In the genomic region with DNA sequence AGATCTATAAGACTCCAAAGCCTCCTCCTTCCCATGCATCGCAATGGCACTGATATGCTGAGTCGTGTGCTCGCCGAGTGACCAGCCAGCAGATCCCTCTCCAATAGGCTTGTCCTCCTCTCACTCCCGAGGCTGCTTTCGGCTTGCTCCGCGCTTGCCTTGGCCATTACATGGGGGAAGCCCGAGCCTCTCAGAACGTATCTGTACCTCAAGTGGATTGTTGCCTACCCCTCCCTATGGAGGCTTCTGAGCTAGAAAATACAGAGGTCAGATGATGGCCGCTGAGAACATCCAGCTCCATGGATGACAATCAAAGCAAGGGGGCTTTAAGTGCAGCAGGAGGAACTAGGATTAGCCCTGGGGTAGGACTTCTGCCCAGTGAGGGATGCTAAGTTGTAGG, we compare ENCODE assay signal across 15 cellular contexts. TPM values are rescaled to one million over a fixed set of nuclear protein-coding genes. Genes with fewer than 3 reads are reported as not detected.
DNase-seq lines count a peak whose midpoint lies in the region; ATAC-seq and TF ChIP-seq lines count a peak whose summit lies in the region.
"Had no signal": no experiment of that assay in that cellular context is flagged by ENCODE, and none has a peak within 500 bp of the region (broad histone marks: within the 10 kb centered on the region; RNA-seq: fewer than 3 reads in every experiment).

No MANE protein-coding gene starts in this region.

- no peaks in the 10 kb centered on the region for H3K4me1 ChIP-seq in HCT116 (ENCODE audit: control insufficient read depth in 1 of 2, insufficient read depth in 2 of 2, low read length in 2 of 2)

- no peaks in the 10 kb centered on the region for H3K36me3 ChIP-seq in HCT116 (ENCODE audit: control insufficient read depth in 1 of 2, insufficient read depth in 2 of 2, low read length in 2 of 2)

- H3K4me1 Mint-ChIP-seq in activated CD4-positive, alpha-beta memory T cell treated with anti-CD3 and anti-CD28 coated beads for 36 hours (ENCODE audit: low read depth) = peaks cover 5% of the 10 kb centered on the region

- no peak for ATAC-seq in HCT116
- no peak for ATAC-seq in left lobe of liver
- no peak for ATAC-seq in GM19397 (IDR thresholded peaks at IDR 0.05; ENCODE audit: unreplicated experiment)

- H3K9ac ChIP-seq in HCT116 (ENCODE audit: low read length) = no peak overlapping the region

- no peaks in the 10 kb centered on the region for H3K79me2 ChIP-seq in HCT116 (ENCODE audit: insufficient read depth, low read length)

- POLR2A ChIA-PET in HCT116 (lab: Charles Lee) = no interaction called here
- POLR2A ChIA-PET in activated CD4-positive, alpha-beta memory T cell treated with anti-CD3 and anti-CD28 coated beads for 36 hours (lab: Charles Lee) = no interaction called here

- 0 out of 2 replicates have a peak, but pooled peaks have one; percentile 4 for TF ChIP-seq CTCF in GM12875 (IDR thresholded peaks at IDR 0.05; ENCODE audit: borderline replicate concordance, insufficient read depth, low read depth, low read length)
- TF ChIP-seq CTCF in HCT116 (IDR thresholded peaks at IDR 0.05 in 2 of 3, conservative IDR thresholded peaks at IDR 0.05 in 1 of 3; ENCODE audit: borderline replicate concordance in 1 of 3, insufficient read depth in 1 of 3, low read depth in 2 of 3, low read length in 2 of 3) = no peak
- no peak for TF ChIP-seq CTCF in coronary artery (IDR thresholded peaks at IDR 0.05)

- DNase-seq in HCT116 (ENCODE audit: low read depth, low spot score) (no peak), coronary artery (ENCODE audit: low spot score) (peak; percentile 17), left lobe of liver (ENCODE audit: low spot score) (peak; percentile 34), NCI-H82 (lab: John Stamatoyannopoulos, UW) (no peak), Kasumi-1 (lab: John Stamatoyannopoulos, UW) (no peak)
- DNase-seq in activated CD4-positive, alpha-beta memory T cell treated with anti-CD3 and anti-CD28 coated beads for 36 hours = no peak
- DNase-seq: DMS153, DMS79, GDM1 had no signal

- H3K4me3 Mint-ChIP-seq in activated CD4-positive, alpha-beta memory T cell treated with anti-CD3 and anti-CD28 coated beads for 36 hours = no peak overlapping the region
- H3K4me3 Mint-ChIP-seq: B cell, HFFc6 had no signal

- H3K27ac ChIP-seq in HCT116 (ENCODE audit: low read depth, low read length) (no peak overlapping the region), coronary artery (no peak overlapping the region)

- RAD21 ChIA-PET in HCT116 (lab: Charles Lee; ENCODE audit: low non-redundant PET in 1 of 2, low total read pairs in 2 of 2, uncharacterized antibody in 2 of 2, unreplicated experiment in 2 of 2) = interaction anchor here (0.7 kb wide), 2 partner anchors 114 to 826 kb away, joined by 3 to 4 read pairs; no protein-coding TSS in a partner anchor

- no peak for TF ChIP-seq RAD21 in HCT116 (IDR thresholded peaks at IDR 0.05; ENCODE audit: low read depth)

- no peaks in the 10 kb centered on the region for H3K9me3 Mint-ChIP-seq in activated CD4-positive, alpha-beta memory T cell treated with anti-CD3 and anti-CD28 coated beads for 36 hours
- H3K9me3 Mint-ChIP-seq: CD4-positive, CD25-positive, alpha-beta regulatory T cell; HFFc6 had no signal

- H3K9me3 ChIP-seq in HCT116 (ENCODE audit: control insufficient read depth in 1 of 2, insufficient read depth in 1 of 2, low read depth in 1 of 2, low read length in 2 of 2) = no peaks in the 10 kb centered on the region

- H4K20me1 ChIP-seq in HCT116 (ENCODE audit: insufficient read depth) = no peaks in the 10 kb centered on the region

- H2AFZ ChIP-seq in HCT116 (ENCODE audit: low read depth, low read length, poor library complexity, severe bottlenecking) = peak overlapping the region; percentile 82

- CTCF ChIA-PET in HCT116 (lab: Charles Lee) = interaction anchor here (0.6 to 2.0 kb wide), 11 partner anchors 10 to 844 kb away, joined by 3 to 11 read pairs (median 4); no protein-coding TSS in a partner anchor
- CTCF ChIA-PET in activated CD4-positive, alpha-beta memory T cell treated with anti-CD3 and anti-CD28 coated beads for 36 hours (lab: Charles Lee) = interaction anchor here (0.9 to 6.2 kb wide), 20 partner anchors 10 to 844 kb away, joined by 3 to 53 read pairs (median 4); a partner anchor contains a TSS

- H3K4me3 ChIP-seq in GM12875 (ENCODE audit: low read depth, low read length) = no peak overlapping the region
- H3K4me3 ChIP-seq in HCT116 (replicated peaks in 1 of 2; ENCODE audit: low read depth in 1 of 2, low read length in 2 of 2) = no peak overlapping the region
- no peak overlapping the region for H3K4me3 ChIP-seq in coronary artery
- H3K4me3 ChIP-seq: K562 had no signal

- peaks cover 33% of the 10 kb centered on the region for H3K27me3 ChIP-seq in HCT116 (ENCODE audit: insufficient read depth, low read length)

- no peak overlapping the region for H3K4me2 ChIP-seq in HCT116 (ENCODE audit: low read length)

- TF ChIP-seq POLR2A in HCT116 (IDR thresholded peaks at IDR 0.05; ENCODE audit: borderline replicate concordance, extremely low read depth, insufficient read depth, insufficient read length) = no peak

- no peak overlapping the region for H3K27ac Mint-ChIP-seq in activated CD4-positive, alpha-beta memory T cell treated with anti-CD3 and anti-CD28 coated beads for 36 hours
- H3K27ac Mint-ChIP-seq: B cell; CD4-positive, CD25-positive, alpha-beta regulatory T cell; HFFc6 had no signal

- intact Hi-C loops in HCT116 (cut with micrococcal nuclease) = loop anchor here (1.0 to 10.0 kb wide), 3 partner anchors 473 to 830 kb away; no protein-coding TSS in a partner anchor
- intact Hi-C loops in activated CD4-positive, alpha-beta memory T cell treated with anti-CD3 and anti-CD28 coated beads for 36 hours (cut with micrococcal nuclease) = loop anchor here (1.0 kb wide), 1 partner anchor 114 kb away; no protein-coding TSS in a partner anchor

- BruUV-seq in HCT116 (replicated peaks; lab: Mats Ljungman, UMichigan) = no TSS peak

- peaks cover 12% of the 10 kb centered on the region for H3K27me3 Mint-ChIP-seq in activated CD4-positive, alpha-beta memory T cell treated with anti-CD3 and anti-CD28 coated beads for 36 hours

- no peaks in the 10 kb centered on the region for H3K36me3 Mint-ChIP-seq in activated CD4-positive, alpha-beta memory T cell treated with anti-CD3 and anti-CD28 coated beads for 36 hours
- H3K36me3 Mint-ChIP-seq: CD4-positive, CD25-positive, alpha-beta regulatory T cell had no signal

- no peaks in the 10 kb centered on the region for H3K9me2 ChIP-seq in HCT116 (ENCODE audit: insufficient read depth)

TF ChIP-seq in HCT116, 20 proteins besides CTCF, POLR2A, EP300 and RAD21:
- TF ChIP-seq EZH2phosphoT487 (IDR thresholded peaks at IDR 0.05; ENCODE audit: borderline replicate concordance) (no peak), CBX3 (IDR thresholded peaks at IDR 0.05; ENCODE audit: low read depth) (no peak), EGR1 (IDR thresholded peaks at IDR 0.05; ENCODE audit: low read depth) (no peak), JUND (IDR thresholded peaks at IDR 0.05) (no peak), ZNF274 (IDR thresholded peaks at IDR 0.05; ENCODE audit: low read depth, low read length) (no peak), CEBPB (IDR thresholded peaks at IDR 0.05; ENCODE audit: low read depth) (no peak), EZH2 (IDR thresholded peaks at IDR 0.05) (no peak), SRF (IDR thresholded peaks at IDR 0.05; ENCODE audit: low read depth) (no peak), FOSL1 (IDR thresholded peaks at IDR 0.05; ENCODE audit: low read depth) (no peak), YY1 (IDR thresholded peaks at IDR 0.05; ENCODE audit: extremely low read depth, insufficient replicate concordance, low read depth, low read length) (no peak)

RNA-seq across cellular contexts. Expression of a gene that starts 7.7 kb away (rescaled TPM):
- total RNA-seq in HCT116 (2021; ENCODE audit: unreplicated experiment) (7.2 TPM), left lobe of liver (2.6 TPM)
- 5.1 and 5.7 TPM in 2 replicates for polyA plus RNA-seq in HCT116 (2012)
- 10 to 100 TPM; 39.9 to 45.0 TPM for total RNA-seq in activated CD4-positive, alpha-beta memory T cell treated with anti-CD3 and anti-CD28 coated beads for 36 hours

Comparison
In these comparisons a context has a peak if more than half of its experiments do, and no peak if none do; other contexts are left out.
1. DNase-seq: peak in coronary artery (single experiment) and left lobe of liver (single experiment); none in HCT116 (single experiment), NCI-H82 (single experiment), Kasumi-1 (0 of 2) and activated CD4-positive, alpha-beta memory T cell treated with anti-CD3 and anti-CD28 coated beads for 36 hours (single experiment).